Comparison of ENCODE assay signal across 14 cellular contexts in the genomic region with DNA sequence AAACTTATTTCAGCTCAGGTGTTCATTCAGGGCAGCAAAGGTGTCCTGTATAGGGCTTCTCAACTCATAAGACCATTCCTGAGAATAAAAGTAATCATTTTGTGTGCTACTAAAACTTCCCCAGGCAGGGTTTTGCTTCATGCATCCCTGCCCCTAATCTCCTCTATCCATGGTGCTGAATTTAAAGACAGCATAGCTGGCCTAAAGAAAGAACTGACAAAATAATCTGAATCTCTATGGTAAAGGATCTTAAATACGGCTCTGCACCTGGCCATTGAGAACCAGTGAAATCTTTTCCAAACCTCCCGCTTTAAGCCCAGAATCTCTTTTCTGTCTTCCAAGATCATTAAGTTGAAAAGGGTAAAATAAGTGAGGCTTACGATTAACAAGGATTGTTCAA.
A peak's percentile ranks its signal among the peaks of the same experiment; 100 is the strongest.
DNase-seq lines count a peak whose midpoint lies in the region; ATAC-seq, FAIRE-seq and TF ChIP-seq lines count a peak whose summit lies in the region.
"Had no signal": no experiment of that assay in that cellular context is flagged by ENCODE, and none has a peak within 500 bp of the region (broad histone marks: within the 10 kb centered on the region; RNA-seq: fewer than 3 reads in every experiment).

No MANE protein-coding gene starts in this region.

- TF ChIP-seq CTCF in A549 (IDR thresholded peaks at IDR 0.05) (no peak), HEK293 (tag by site-specific recombination; IDR thresholded peaks at IDR 0.05) (no peak), RWPE1 (conservative IDR thresholded peaks at IDR 0.05; ENCODE audit: low read depth) (no peak), lower leg skin (IDR thresholded peaks at IDR 0.05) (no peak)

- H3K4me3 ChIP-seq in A549 (no peak overlapping the region), HEK293 (ENCODE audit: low read depth, low read length) (no peak overlapping the region), lower leg skin (ENCODE audit: low read depth, poor library complexity, severe bottlenecking) (no peak overlapping the region)
- H3K4me3 ChIP-seq: dorsolateral prefrontal cortex had no signal

- TF ChIP-seq POLR2A in A549 (IDR thresholded peaks at IDR 0.05; ENCODE audit: low read length) (no peak), lower leg skin (IDR thresholded peaks at IDR 0.05) (no peak)

- no peaks in the 10 kb centered on the region for H3K36me3 ChIP-seq in HEK293 (ENCODE audit: control insufficient read depth in 2 of 2, insufficient read depth in 1 of 2, low read length in 2 of 2)

- 37% methylated on average over 3 of the region's 3 CpGs for WGBS in A549 (ENCODE audit: missing lambda C conversion rate)
- WGBS in lower leg skin, 2 donors = 51 to 60% methylated on average over 3 of the region's 3 CpGs

- POLR2A ChIA-PET in A549 (lab: Yijun Ruan, JAX) (no interaction called here), HEK293 (lab: Yijun Ruan, JAX) (no interaction called here), RWPE1 (lab: Yijun Ruan, JAX; ENCODE audit: low non-redundant PET) (no interaction called here)

- TF ChIP-seq RAD21 in A549 (conservative IDR thresholded peaks at IDR 0.05 in 1 of 2, IDR thresholded peaks at IDR 0.05 in 1 of 2) = no peak

- ATAC-seq in A549 = no peak
- no peak for ATAC-seq in HG03196 (IDR thresholded peaks at IDR 0.05; ENCODE audit: unreplicated experiment)
- ATAC-seq in HG03439 (IDR thresholded peaks at IDR 0.05; ENCODE audit: unreplicated experiment) = no peak

- intact Hi-C loops in lower leg skin (cut with DNase I; ENCODE audit: low total_unique reads) = no loop called here

- no peaks in the 10 kb centered on the region for H3K9me3 ChIP-seq in A549
- no peaks in the 10 kb centered on the region for H3K9me3 ChIP-seq in HEK293 (ENCODE audit: control insufficient read depth, insufficient read depth, low read depth, low read length)

- no peaks in the 10 kb centered on the region for H3K4me1 ChIP-seq in A549
- no peaks in the 10 kb centered on the region for H3K4me1 ChIP-seq in HEK293 (ENCODE audit: control insufficient read depth, insufficient read depth, low read length)

- CTCF ChIA-PET in A549 (lab: Yijun Ruan, JAX) (no interaction called here), HEK293 (lab: Yijun Ruan, JAX) (no interaction called here), RWPE1 (lab: Yijun Ruan, JAX) (interaction anchor here (0.9 kb wide), 1 partner anchor 160 kb away, joined by 6 read pairs; no protein-coding TSS in a partner anchor)

- DNase-seq in A549 (ENCODE audit: low read depth in 1 of 2, low spot score in 1 of 2) = no peak
- peak; percentile 18 for DNase-seq in RWPE1 (ENCODE audit: low spot score)
- peak; percentile 7 for DNase-seq in glomerular visceral epithelial cell (ENCODE audit: extremely low spot score)
- no peak for DNase-seq in lower leg skin (ENCODE audit: low spot score in 2 of 2)
- no peak for DNase-seq in activated CD4-positive, alpha-beta T cell treated with anti-CD3 and anti-CD28 coated beads, Interleukin-2, amount 50 U/mL, for 48 hours
- DNase-seq: activated CD4-positive, alpha-beta T cell treated with anti-CD3 and anti-CD28 coated beads, Interleukin-2, amount 50 U/mL, for 4 hours; activated naive CD4-positive, alpha-beta T cell treated with anti-CD3 and anti-CD28 coated beads, Interleukin-2, amount 50 U/mL, for 16 hours; dorsolateral prefrontal cortex; NCI-H524 had no signal

- H3K27ac ChIP-seq in A549 (no peak overlapping the region), HEK293 (ENCODE audit: extremely low read depth, low read depth, low read length) (no peak overlapping the region), RWPE1 (no peak overlapping the region)
- H3K27ac ChIP-seq: dorsolateral prefrontal cortex, KMS-11 had no signal

- no peak overlapping the region for H3K4me2 ChIP-seq in A549
- H3K4me2 ChIP-seq: KMS-11 had no signal

- no peak for FAIRE-seq in A549 (lab: Jason Lieb, UNC)
- FAIRE-seq: G401.6 had no signal

- no peak for TF ChIP-seq EP300 in A549 (IDR thresholded peaks at IDR 0.05)

TF ChIP-seq in A549, 52 proteins besides CTCF, POLR2A, EP300 and RAD21:
- TF ChIP-seq, protein P1, sequence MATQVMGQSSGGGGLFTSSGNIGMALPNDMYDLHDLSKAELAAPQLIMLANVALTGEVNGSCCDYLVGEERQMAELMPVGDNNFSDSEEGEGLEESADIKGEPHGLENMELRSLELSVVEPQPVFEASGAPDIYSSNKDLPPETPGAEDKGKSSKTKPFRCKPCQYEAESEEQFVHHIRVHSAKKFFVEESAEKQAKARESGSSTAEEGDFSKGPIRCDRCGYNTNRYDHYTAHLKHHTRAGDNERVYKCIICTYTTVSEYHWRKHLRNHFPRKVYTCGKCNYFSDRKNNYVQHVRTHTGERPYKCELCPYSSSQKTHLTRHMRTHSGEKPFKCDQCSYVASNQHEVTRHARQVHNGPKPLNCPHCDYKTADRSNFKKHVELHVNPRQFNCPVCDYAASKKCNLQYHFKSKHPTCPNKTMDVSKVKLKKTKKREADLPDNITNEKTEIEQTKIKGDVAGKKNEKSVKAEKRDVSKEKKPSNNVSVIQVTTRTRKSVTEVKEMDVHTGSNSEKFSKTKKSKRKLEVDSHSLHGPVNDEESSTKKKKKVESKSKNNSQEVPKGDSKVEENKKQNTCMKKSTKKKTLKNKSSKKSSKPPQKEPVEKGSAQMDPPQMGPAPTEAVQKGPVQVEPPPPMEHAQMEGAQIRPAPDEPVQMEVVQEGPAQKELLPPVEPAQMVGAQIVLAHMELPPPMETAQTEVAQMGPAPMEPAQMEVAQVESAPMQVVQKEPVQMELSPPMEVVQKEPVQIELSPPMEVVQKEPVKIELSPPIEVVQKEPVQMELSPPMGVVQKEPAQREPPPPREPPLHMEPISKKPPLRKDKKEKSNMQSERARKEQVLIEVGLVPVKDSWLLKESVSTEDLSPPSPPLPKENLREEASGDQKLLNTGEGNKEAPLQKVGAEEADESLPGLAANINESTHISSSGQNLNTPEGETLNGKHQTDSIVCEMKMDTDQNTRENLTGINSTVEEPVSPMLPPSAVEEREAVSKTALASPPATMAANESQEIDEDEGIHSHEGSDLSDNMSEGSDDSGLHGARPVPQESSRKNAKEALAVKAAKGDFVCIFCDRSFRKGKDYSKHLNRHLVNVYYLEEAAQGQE (IDR thresholded peaks at IDR 0.05) = peak; percentile 92
- TF ChIP-seq CBX2 (IDR thresholded peaks at IDR 0.05; ENCODE audit: borderline replicate concordance, low read depth) = no peak
TF ChIP-seq in A549: peak in this region for 1.

TF ChIP-seq in HEK293, 187 proteins besides CTCF, POLR2A, EP300 and RAD21:
- TF ChIP-seq, protein P1 (tag by site-specific recombination; IDR thresholded peaks at IDR 0.05) = peak; percentile 87
- no peak for TF ChIP-seq YY1 (tag by site-specific recombination; IDR thresholded peaks at IDR 0.05)
TF ChIP-seq in HEK293: peak in this region for 1.

Comparison
In these comparisons a context has a peak if more than half of its experiments do, and no peak if none do; other contexts are left out.
1. DNase-seq: peak in RWPE1 (single experiment) and glomerular visceral epithelial cell (single experiment); none in A549 (0 of 2), lower leg skin (0 of 2) and activated CD4-positive, alpha-beta T cell treated with anti-CD3 and anti-CD28 coated beads, Interleukin-2, amount 50 U/mL, for 48 hours (0 of 2).